In genomic region chr20:46020515-46020914, GRCh38 we compare ENCODE assay signal across 21 cellular contexts. TPM values are rescaled to one million over a fixed set of nuclear protein-coding genes. Genes with fewer than 3 reads are reported as not detected.
DNase-seq lines count a peak whose midpoint lies in the region; ATAC-seq and TF ChIP-seq lines count a peak whose summit lies in the region.
"Had no signal": no experiment of that assay in that cellular context is flagged by ENCODE, and none has a peak within 500 bp of the region (broad histone marks: within the 10 kb centered on the region; RNA-seq: fewer than 3 reads in every experiment).

No MANE protein-coding gene starts in this region.

- H3K4me1 Mint-ChIP-seq in activated T-cell treated with anti-CD3 and anti-CD28 coated beads, Interleukin-2, amount 50 U/mL, for 4 hours (ENCODE audit: low read depth), result peaks cover 20% of the 10 kb centered on the region
- peaks cover 16% of the 10 kb centered on the region for H3K4me1 Mint-ChIP-seq in activated T-cell treated with anti-CD3 and anti-CD28 coated beads, Interleukin-2, amount 50 U/mL, for 24 hours (ENCODE audit: low read depth)
- H3K4me1 Mint-ChIP-seq in effector memory CD8-positive, alpha-beta T cell (ENCODE audit: low read depth in 2 of 2), result peaks cover 10 to 15% of the 10 kb centered on the region in 2 donors
- peaks cover 16% of the 10 kb centered on the region for H3K4me1 Mint-ChIP-seq in neural crest cell

- intact Hi-C loops in Right ventricle myocardium inferior (cut with DNase I), result loop anchor here (5.0 kb wide), 2 partner anchors 152 to 327 kb away; no protein-coding TSS in a partner anchor

- H3K27ac ChIP-seq in foreskin keratinocyte, result no peak overlapping the region
- H3K27ac ChIP-seq: testis had no signal

- TF ChIP-seq POLR2A in NB4 (IDR thresholded peaks at IDR 0.05; ENCODE audit: extremely low read depth, insufficient read length), result no peak

- no peaks in the 10 kb centered on the region for H3K9me3 Mint-ChIP-seq in activated T-cell treated with anti-CD3 and anti-CD28 coated beads, Interleukin-2, amount 50 U/mL, for 4 hours
- H3K9me3 Mint-ChIP-seq in activated T-cell treated with anti-CD3 and anti-CD28 coated beads, Interleukin-2, amount 50 U/mL, for 24 hours, result no peaks in the 10 kb centered on the region
- H3K9me3 Mint-ChIP-seq in effector memory CD8-positive, alpha-beta T cell, result no peaks in the 10 kb centered on the region
- no peaks in the 10 kb centered on the region for H3K9me3 Mint-ChIP-seq in neural crest cell

- TF ChIP-seq CTCF in NB4 (IDR thresholded peaks at IDR 0.05; ENCODE audit: low read depth, low read length), result no peak
- TF ChIP-seq CTCF in neural crest cell (conservative IDR thresholded peaks at IDR 0.05), result no peak
- TF ChIP-seq CTCF in foreskin keratinocyte (conservative IDR thresholded peaks at IDR 0.05), result no peak

- H3K4me3 ChIP-seq in NB4 (ENCODE audit: low read depth, low read length), result peak overlapping the region; percentile 65
- H3K4me3 ChIP-seq: testis had no signal

- DNase-seq in activated T-cell treated with anti-CD3 and anti-CD28 coated beads, Interleukin-2, amount 50 U/mL, for 4 hours, result no peak
- DNase-seq in activated T-cell treated with anti-CD3 and anti-CD28 coated beads, Interleukin-2, amount 50 U/mL, for 24 hours, result no peak
- no peak for DNase-seq in NB4 (ENCODE audit: low read depth)
- DNase-seq in effector memory CD8-positive, alpha-beta T cell, result no peak
- no peak for DNase-seq in neural crest cell (ENCODE audit: low read depth, low spot score)
- DNase-seq in RPMI8226, result no peak
- DNase-seq in Right ventricle myocardium inferior (ENCODE audit: missing footprints), result no peak
- DNase-seq in foreskin keratinocyte, result no peak
- DNase-seq: activated CD8-positive, alpha-beta memory T cell treated with anti-CD3 and anti-CD28 coated beads for 24 hours; aorta; DMS79; hippocampal formation; mammary epithelial cell; MM.1S; NCI-H1694 treated with DMSO at 0.1 percent for 48 hours; NCI-H2227 treated with DMSO at 0.1 percent for 48 hours; NK-92 treated with Interleukin-12 subunit alpha and Interleukin-12 subunit beta, amount 100 ng/mL, for 24 hours; spleen; testis had no signal

- H3K27me3 ChIP-seq in foreskin keratinocyte, result peaks cover 39% of the 10 kb centered on the region
- H3K27me3 ChIP-seq: testis had no signal

- H3K4me3 Mint-ChIP-seq in activated T-cell treated with anti-CD3 and anti-CD28 coated beads, Interleukin-2, amount 50 U/mL, for 4 hours, result peak overlapping the region; percentile 5
- H3K4me3 Mint-ChIP-seq in activated T-cell treated with anti-CD3 and anti-CD28 coated beads, Interleukin-2, amount 50 U/mL, for 24 hours, result no peak overlapping the region
- peak overlapping the region; percentile 68 to 77 for H3K4me3 Mint-ChIP-seq in effector memory CD8-positive, alpha-beta T cell
- H3K4me3 Mint-ChIP-seq in neural crest cell, result peak overlapping the region; percentile 66

- H3K27ac Mint-ChIP-seq in activated T-cell treated with anti-CD3 and anti-CD28 coated beads, Interleukin-2, amount 50 U/mL, for 24 hours, result no peak overlapping the region
- H3K27ac Mint-ChIP-seq in effector memory CD8-positive, alpha-beta T cell, result peak overlapping the region in 1 of 2 donors; percentile 0
- no peak overlapping the region for H3K27ac Mint-ChIP-seq in neural crest cell (ENCODE audit: unreplicated experiment)

- H3K4me1 ChIP-seq in foreskin keratinocyte, result no peaks in the 10 kb centered on the region
- H3K4me1 ChIP-seq: testis had no signal

- H3K27me3 Mint-ChIP-seq in activated T-cell treated with anti-CD3 and anti-CD28 coated beads, Interleukin-2, amount 50 U/mL, for 4 hours (ENCODE audit: low read depth), result peaks cover 40% of the 10 kb centered on the region
- H3K27me3 Mint-ChIP-seq in activated T-cell treated with anti-CD3 and anti-CD28 coated beads, Interleukin-2, amount 50 U/mL, for 24 hours, result peaks cover 49% of the 10 kb centered on the region
- H3K27me3 Mint-ChIP-seq in effector memory CD8-positive, alpha-beta T cell, result peaks cover 47 to 80% of the 10 kb centered on the region in 2 donors
- peaks cover 72% of the 10 kb centered on the region for H3K27me3 Mint-ChIP-seq in neural crest cell (ENCODE audit: low read depth)

- no peaks in the 10 kb centered on the region for H3K36me3 Mint-ChIP-seq in activated T-cell treated with anti-CD3 and anti-CD28 coated beads, Interleukin-2, amount 50 U/mL, for 4 hours (ENCODE audit: insufficient read depth)
- H3K36me3 Mint-ChIP-seq in activated T-cell treated with anti-CD3 and anti-CD28 coated beads, Interleukin-2, amount 50 U/mL, for 24 hours (ENCODE audit: low read depth), result no peaks in the 10 kb centered on the region
- no peaks in the 10 kb centered on the region for H3K36me3 Mint-ChIP-seq in effector memory CD8-positive, alpha-beta T cell (ENCODE audit: insufficient read depth)
- H3K36me3 Mint-ChIP-seq in neural crest cell (ENCODE audit: low read depth), result no peaks in the 10 kb centered on the region

- no peak for ATAC-seq in activated T-cell treated with anti-CD3 and anti-CD28 coated beads, Interleukin-2, amount 50 U/mL, for 4 hours
- no peak for ATAC-seq in effector memory CD8-positive, alpha-beta T cell (replicated peaks)
- ATAC-seq in Right ventricle myocardium inferior (no peak), foreskin keratinocyte (no peak)

RNA-seq across cellular contexts. Expression of gene SLC12A5, which starts 8.5 kb away (rescaled TPM):
- not detected for total RNA-seq in activated T-cell treated with anti-CD3 and anti-CD28 coated beads, Interleukin-2, amount 50 U/mL, for 4 hours
- total RNA-seq in neural crest cell (9.6 and 10.0 TPM in 2 replicates), Right ventricle myocardium inferior (not detected), foreskin keratinocyte (1.7 and 3.2 TPM in 2 replicates)
- polyA plus RNA-seq in foreskin keratinocyte, result 3.6 and 5.9 TPM in 2 replicates
- polyA plus RNA-seq: aorta, keratinocyte had no signal

RNA-seq across cellular contexts. Expression of gene MMP9, which starts 11.8 kb away (rescaled TPM):
- under 1 TPM in 2 of 3 donors, not detected in 1; 0.08 to 0.10 TPM for total RNA-seq in activated T-cell treated with anti-CD3 and anti-CD28 coated beads, Interleukin-2, amount 50 U/mL, for 4 hours
- total RNA-seq in neural crest cell (not detected in 2 replicates), Right ventricle myocardium inferior (1.1 TPM), foreskin keratinocyte (40.5 and 266 TPM in 2 replicates)
- 44.4 and 338 TPM in 2 replicates for polyA plus RNA-seq in foreskin keratinocyte
- total RNA-seq: endothelial cell of umbilical vein had no signal
- polyA plus RNA-seq: endothelial cell of umbilical vein had no signal

RNA-seq across cellular contexts. Expression of gene ZNF335, which starts 48.5 kb away (rescaled TPM):
- total RNA-seq in activated T-cell treated with anti-CD3 and anti-CD28 coated beads, Interleukin-2, amount 50 U/mL, for 4 hours, result 10 to 100 TPM; 39.7 to 46.4 (median 41.6) TPM
- total RNA-seq in neural crest cell, result 24.8 and 24.9 TPM in 2 replicates
- total RNA-seq in Right ventricle myocardium inferior, result 9.7 TPM
- total RNA-seq in foreskin keratinocyte, result 14.2 and 15.7 TPM in 2 replicates
- polyA plus RNA-seq in foreskin keratinocyte, result 8.3 and 8.6 TPM in 2 replicates

Comparison
In these comparisons a context has a peak if more than half of its experiments do, and no peak if none do; other contexts are left out.
1. RNA of gene MMP9, which starts 11.8 kb away (total RNA-seq): 40.5 to 266 TPM in foreskin keratinocyte; 1.1 TPM in Right ventricle myocardium inferior (single experiment), 0.08 to 0.10 TPM in activated T-cell treated with anti-CD3 and anti-CD28 coated beads, Interleukin-2, amount 50 U/mL, for 4 hours and not detected in neural crest cell; every median in the first group is over 10 times any median in the second.